Comparison of ENCODE assay signal across 14 cellular contexts in the genomic region with DNA sequence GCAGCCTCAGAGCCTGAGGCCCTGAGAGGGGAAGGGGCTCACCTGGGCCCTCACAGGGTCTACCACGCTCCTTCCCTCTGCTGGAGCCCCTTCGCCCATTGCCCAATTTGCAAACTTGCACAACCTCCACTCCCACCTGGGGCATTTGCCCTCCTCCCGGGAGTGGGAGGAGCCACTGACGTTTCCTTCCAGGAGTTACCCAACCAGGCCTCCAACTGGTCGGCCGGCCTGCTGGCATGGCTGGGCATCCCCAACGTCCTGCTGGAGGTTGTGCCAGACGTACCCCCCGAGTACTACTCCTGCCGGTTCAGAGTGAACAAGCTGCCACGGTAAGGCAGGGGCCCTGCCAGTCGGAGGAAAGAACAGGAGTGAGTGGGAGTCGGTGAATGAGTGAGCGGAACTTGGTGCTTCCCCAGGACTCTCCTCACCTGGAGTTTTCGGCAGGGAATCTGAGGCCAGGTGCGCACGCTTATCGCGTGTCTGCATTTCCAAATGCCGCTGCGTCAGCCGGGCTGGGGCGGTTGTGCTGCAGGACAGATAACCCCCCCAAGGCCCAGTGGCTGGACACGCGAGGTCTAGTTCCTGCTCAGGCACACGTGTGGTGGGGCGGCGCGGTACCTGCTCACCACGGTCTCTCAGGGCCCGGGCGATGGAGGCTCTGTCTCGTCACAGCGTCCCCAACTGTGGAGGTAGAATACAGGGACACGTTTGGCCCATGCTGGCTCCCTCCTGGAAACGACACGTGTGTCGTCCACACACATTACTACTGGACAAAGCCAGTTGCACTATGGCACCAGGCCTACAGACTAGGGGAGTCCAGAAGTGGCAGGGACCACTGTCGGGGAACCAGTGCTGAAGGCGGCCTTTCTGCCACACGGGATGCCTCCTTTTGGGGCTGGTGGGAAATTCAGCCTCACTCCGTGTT.
"Had no signal": no experiment of that assay in that cellular context is flagged by ENCODE, and none has a peak within 500 bp of the region (broad histone marks: within the 10 kb centered on the region; RNA-seq: fewer than 3 reads in every experiment).

No MANE protein-coding gene starts in this region.

- ATAC-seq: activated naive CD8-positive, alpha-beta T cell treated with anti-CD3 and anti-CD28 coated beads, Interleukin-2, amount 50 U/mL, for 24 hours; pancreas had no signal

- H3K4me1 Mint-ChIP-seq: activated naive CD8-positive, alpha-beta T cell treated with anti-CD3 and anti-CD28 coated beads, Interleukin-2, amount 50 U/mL, for 24 hours had no signal

- H3K27ac Mint-ChIP-seq: activated naive CD8-positive, alpha-beta T cell treated with anti-CD3 and anti-CD28 coated beads, Interleukin-2, amount 50 U/mL, for 24 hours had no signal

- DNase-seq: activated CD4-positive, alpha-beta T cell treated with anti-CD3 and anti-CD28 coated beads, Interleukin-2, amount 50 U/mL, for 4 hours; activated CD4-positive, CD25-positive, alpha-beta regulatory T cell treated with anti-CD3 and anti-CD28 coated beads, Interleukin-2, amount 50 U/mL, for 72 hours; activated naive CD4-positive, alpha-beta T cell; activated naive CD8-positive, alpha-beta T cell treated with anti-CD3 and anti-CD28 coated beads, Interleukin-2, amount 50 U/mL, for 24 hours; activated T-cell treated with anti-CD3 and anti-CD28 coated beads for 4 hours; kidney glomerular epithelial cell; mesendoderm; stimulated activated CD4-positive, alpha-beta T cell treated with anti-CD3 and anti-CD28 coated beads, Interleukin-12 subunit alpha, Interleukin-12 subunit beta, amount 100 ng/mL, for 4 hours; stimulated activated CD4-positive, alpha-beta T cell treated with anti-CD3 and anti-CD28 coated beads, Interleukin-2, amount 100 ng/mL, for 24 hours; stomach; T-helper 9 cell had no signal

- H3K9me3 Mint-ChIP-seq: activated naive CD8-positive, alpha-beta T cell treated with anti-CD3 and anti-CD28 coated beads, Interleukin-2, amount 50 U/mL, for 24 hours had no signal

- H3K9me3 ChIP-seq: esophagus muscularis mucosa, pancreas, stomach, thoracic aorta had no signal

- H3K4me3 Mint-ChIP-seq: activated naive CD8-positive, alpha-beta T cell treated with anti-CD3 and anti-CD28 coated beads, Interleukin-2, amount 50 U/mL, for 24 hours had no signal

- H3K27me3 Mint-ChIP-seq: activated naive CD8-positive, alpha-beta T cell treated with anti-CD3 and anti-CD28 coated beads, Interleukin-2, amount 50 U/mL, for 24 hours had no signal
